In the genomic region with DNA sequence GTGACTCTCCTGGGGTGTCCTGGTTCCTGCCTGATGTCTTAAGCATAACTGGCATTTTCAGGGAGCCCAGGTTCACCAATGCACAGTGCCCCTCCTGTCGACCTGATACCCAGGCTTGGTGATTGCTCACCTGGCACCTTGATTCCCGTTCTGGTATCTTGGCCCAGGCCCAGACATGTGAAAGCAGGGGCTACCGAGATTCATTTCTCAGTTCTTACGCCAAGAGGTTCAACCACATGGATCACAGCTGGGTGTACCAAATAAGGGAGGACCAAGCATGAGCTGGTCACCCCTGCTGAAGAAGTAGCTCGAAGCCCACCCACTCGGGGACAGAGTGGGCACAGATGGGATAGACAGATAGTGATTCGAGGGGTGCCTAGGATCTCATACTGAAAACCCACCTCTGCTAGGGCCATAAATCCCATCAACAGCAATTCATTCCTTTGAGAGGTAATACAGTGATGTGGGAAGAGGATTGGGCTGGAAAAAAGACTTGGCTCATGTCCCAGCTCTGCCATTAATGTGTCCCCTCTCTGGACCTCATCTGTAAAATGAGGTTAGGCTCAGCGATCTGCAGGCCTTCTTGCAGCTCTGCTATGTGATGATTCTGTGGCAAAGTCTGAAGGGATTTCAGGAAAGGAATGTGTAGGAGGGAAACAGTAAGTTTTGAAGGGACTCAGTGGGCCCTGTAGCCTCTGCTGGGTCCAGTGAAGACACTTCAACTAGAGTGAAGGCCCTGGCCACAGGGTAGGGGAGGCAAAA, we compare ENCODE assay signal across 10 cellular contexts. TPM values are rescaled to one million over a fixed set of nuclear protein-coding genes. Genes with fewer than 3 reads are reported as not detected.
DNase-seq lines count a peak whose midpoint lies in the region; ATAC-seq and TF ChIP-seq lines count a peak whose summit lies in the region.
"Had no signal": no experiment of that assay in that cellular context is flagged by ENCODE, and none has a peak within 500 bp of the region (broad histone marks: within the 10 kb centered on the region; RNA-seq: fewer than 3 reads in every experiment).

No MANE protein-coding gene starts in this region.

- no peaks in the 10 kb centered on the region for H3K9me2 ChIP-seq in PC-9 (ENCODE audit: insufficient read depth)

- no peaks in the 10 kb centered on the region for H4K20me1 ChIP-seq in PC-9 (ENCODE audit: insufficient read depth)

- DNase-seq in CD14-positive monocyte (ENCODE audit: low spot score) (no peak), PC-9 (no peak), fibroblast of pulmonary artery (ENCODE audit: low read depth) (peak; percentile 39), psoas muscle (no peak), SKM-1 treated with dmso at 0.1 percent for 144 hours (lab: John Stamatoyannopoulos, UW; ENCODE audit: unreplicated experiment) (no peak), dedifferentiated amniotic fluid mesenchymal stem cell (ENCODE audit: extremely low spot score) (no peak)

- peak overlapping the region; percentile 95 for H3K4me2 ChIP-seq in PC-9

- H3K36me3 ChIP-seq in PC-9 (ENCODE audit: low read depth) (peaks cover 26% of the 10 kb centered on the region), psoas muscle (ENCODE audit: insufficient read depth in 1 of 2, low read depth in 1 of 2) (no peaks in the 10 kb centered on the region)

- peaks cover 38% of the 10 kb centered on the region for H3F3A ChIP-seq in PC-9 (ENCODE audit: insufficient read depth, low read depth)

- POLR2A ChIA-PET in PC-9 (lab: Charles Lee; ENCODE audit: unreplicated experiment) = interaction anchor here (0.6 to 1.2 kb wide), 7 partner anchors 11 to 112 kb away, joined by 4 to 11 read pairs (median 5); no protein-coding TSS in a partner anchor

- WGBS in psoas muscle, 3 donors = 62 to 73% (median 67%) methylated on average over 8 of the region's 8 CpGs

- intact Hi-C loops in CD14-positive monocyte (cut with micrococcal nuclease) (no loop called here), PC-9 (cut with micrococcal nuclease; ENCODE audit: unreplicated experiment) (loop anchor here (1.0 to 2.0 kb wide), 2 partner anchors 36 to 112 kb away; a partner anchor contains a TSS), psoas muscle (cut with DNase I) (loop anchor here (5.0 kb wide), 1 partner anchor 35 kb away; a partner anchor contains a TSS)

- CTCF ChIA-PET in PC-9 (lab: Charles Lee) = interaction anchor here (0.6 to 1.1 kb wide), 2 partner anchors 10 to 41 kb away, joined by 3 to 5 read pairs; no protein-coding TSS in a partner anchor

- no peaks in the 10 kb centered on the region for H3K27me3 ChIP-seq in PC-9 (ENCODE audit: insufficient read depth, low read depth)
- H3K27me3 ChIP-seq in psoas muscle (ENCODE audit: insufficient read depth in 3 of 3, low read length in 2 of 3) = no peaks in the 10 kb centered on the region

- H3K9me3 ChIP-seq in PC-9 (ENCODE audit: insufficient read depth, low read depth) = no peaks in the 10 kb centered on the region
- no peaks in the 10 kb centered on the region for H3K9me3 ChIP-seq in psoas muscle
- H3K9me3 ChIP-seq: mucosa of descending colon had no signal

- no peaks in the 10 kb centered on the region for H3K9me3 Mint-ChIP-seq in CD14-positive monocyte
- H3K9me3 Mint-ChIP-seq: activated naive CD4-positive, alpha-beta T cell treated with anti-CD3 and anti-CD28 coated beads, Interleukin-2, amount 50 U/mL, for 72 hours had no signal

- no TSS peak for BruUV-seq in PC-9 (replicated peaks; lab: Mats Ljungman, UMichigan)

- H3K4me3 ChIP-seq in PC-9 (peak overlapping the region; percentile 15; the same call in 1 of the 2 replicates), fibroblast of pulmonary artery (replicated peaks; ENCODE audit: low read depth, low read length) (no peak overlapping the region), psoas muscle (peak overlapping the region; percentile 90)
- H3K4me3 ChIP-seq: mucosa of descending colon had no signal

- TF ChIP-seq CTCF in CD14-positive monocyte (IDR thresholded peaks at IDR 0.05) (no peak), PC-9 (conservative IDR thresholded peaks at IDR 0.05) (no peak), fibroblast of pulmonary artery (IDR thresholded peaks at IDR 0.05; ENCODE audit: low read length, missing control alignments) (no peak), psoas muscle (IDR thresholded peaks at IDR 0.05) (no peak)

- peaks cover 63% of the 10 kb centered on the region for H3K79me2 ChIP-seq in PC-9 (ENCODE audit: low read depth)

- H3K4me1 ChIP-seq in PC-9 (replicated peaks; ENCODE audit: insufficient read depth) (peaks cover 71% of the 10 kb centered on the region), psoas muscle (peaks cover 63% of the 10 kb centered on the region)

- H3K36me3 Mint-ChIP-seq in CD14-positive monocyte = peaks cover 0 to 3% of the 10 kb centered on the region in 2 donors
- H3K36me3 Mint-ChIP-seq: activated naive CD4-positive, alpha-beta T cell treated with anti-CD3 and anti-CD28 coated beads, Interleukin-2, amount 50 U/mL, for 72 hours had no signal

- H3K4me3 Mint-ChIP-seq in CD14-positive monocyte = peak overlapping the region in 1 of 2 donors; percentile 13

- H3K4me1 Mint-ChIP-seq in CD14-positive monocyte = peaks cover 50% of the 10 kb centered on the region

- ATAC-seq in psoas muscle (no peak), GM19328 (IDR thresholded peaks at IDR 0.05; ENCODE audit: unreplicated experiment) (no peak), HG03280 (IDR thresholded peaks at IDR 0.05; ENCODE audit: unreplicated experiment) (no peak)
- ATAC-seq: activated naive CD4-positive, alpha-beta T cell treated with anti-CD3 and anti-CD28 coated beads, Interleukin-2, amount 50 U/mL, for 72 hours had no signal

- H3K27me3 Mint-ChIP-seq in CD14-positive monocyte (ENCODE audit: low read depth in 3 of 3) = peaks cover 13 to 14% (median 13%) of the 10 kb centered on the region in 3 donors

- H3K27ac ChIP-seq in PC-9 (peak overlapping the region; percentile 87), psoas muscle (peak overlapping the region; percentile 90)

- peak overlapping the region in 6 of 7 donors; percentile 28 to 92 (median 48) for H3K27ac Mint-ChIP-seq in CD14-positive monocyte
- H3K27ac Mint-ChIP-seq: activated naive CD4-positive, alpha-beta T cell treated with anti-CD3 and anti-CD28 coated beads, Interleukin-2, amount 50 U/mL, for 72 hours had no signal

- H2AFZ ChIP-seq in PC-9 = no peak overlapping the region

RNA-seq across cellular contexts. Expression of a gene that starts 2.7 kb away (rescaled TPM):
- 1 to 10 TPM; 4.6 to 7.4 TPM for polyA plus RNA-seq in CD14-positive monocyte
- 288 and 313 TPM in 2 replicates for total RNA-seq in PC-9 (2021)
- total RNA-seq in psoas muscle = 100 to 1,000 TPM in 2 of 4 donors, 10 to 100 TPM in 2; 65.8 to 209 (median 98.1) TPM
- polyA plus RNA-seq in psoas muscle = 100 to 1,000 TPM in 1 of 3 donors, 10 to 100 TPM in 2; 19.4 to 118 (median 60.4) TPM

RNA-seq across cellular contexts. Expression of a gene that starts 35.0 kb away (rescaled TPM):
- 100 to 1,000 TPM; 281 to 329 TPM for polyA plus RNA-seq in CD14-positive monocyte
- total RNA-seq in PC-9 (2021) = 291 and 406 TPM in 2 replicates
- 100 to 1,000 TPM; 137 to 199 (median 154) TPM for total RNA-seq in psoas muscle
- polyA plus RNA-seq in psoas muscle = 100 to 1,000 TPM; 137 to 216 (median 143) TPM

Comparison
In these comparisons a context has a peak if more than half of its experiments do, and no peak if none do; other contexts are left out.
1. intact Hi-C loops: an anchor here in PC-9 (1.0 to 2.0 kb wide) and psoas muscle (5.0 kb wide); none called in CD14-positive monocyte.